In the genomic region with DNA sequence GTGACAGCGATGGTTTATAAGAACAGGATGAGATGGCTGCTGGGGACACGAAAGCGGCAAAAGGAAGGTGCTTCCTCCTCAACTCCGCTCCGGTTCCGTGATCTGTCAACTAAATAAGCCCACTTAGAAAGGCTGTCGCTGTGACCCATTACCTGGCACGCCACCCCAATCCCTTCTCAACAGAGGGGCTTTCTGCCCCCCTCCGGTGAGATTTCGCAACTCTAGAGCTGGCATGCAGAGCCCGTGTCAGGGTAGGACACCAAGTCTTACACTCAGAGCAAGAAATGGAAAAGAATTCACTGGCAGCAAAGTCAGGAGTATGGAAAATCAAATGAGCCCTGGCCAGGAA, we compare ENCODE assay signal across 1 cellular context.
TF ChIP-seq lines count a peak whose summit lies in the region.

No MANE protein-coding gene starts in this region.

TF ChIP-seq in HepG2, 621 proteins besides CTCF, POLR2A, EP300 and RAD21 (continued from another document):
- TF ChIP-seq CEBPB (IDR thresholded peaks at IDR 0.05; ENCODE audit: borderline replicate concordance, low read depth, low read length) (peak; percentile 84), CEBPG (CRISPR knock-in tag; IDR thresholded peaks at IDR 0.05) (peak; percentile 54), HDAC1 (CRISPR knock-in tag; IDR thresholded peaks at IDR 0.05) (0 out of 2 replicates have a peak, but pooled peaks have one; percentile 2), ZFAT (CRISPR knock-in tag; conservative IDR thresholded peaks at IDR 0.05) (no peak), ZFP41 (CRISPR knock-in tag; IDR thresholded peaks at IDR 0.05; ENCODE audit: borderline replicate concordance) (no peak), CHD4 (IDR thresholded peaks at IDR 0.05; ENCODE audit: borderline replicate concordance, low read length) (peak; percentile 52; the same call in 1 of the 2 replicates)
- TF ChIP-seq, protein P1, sequence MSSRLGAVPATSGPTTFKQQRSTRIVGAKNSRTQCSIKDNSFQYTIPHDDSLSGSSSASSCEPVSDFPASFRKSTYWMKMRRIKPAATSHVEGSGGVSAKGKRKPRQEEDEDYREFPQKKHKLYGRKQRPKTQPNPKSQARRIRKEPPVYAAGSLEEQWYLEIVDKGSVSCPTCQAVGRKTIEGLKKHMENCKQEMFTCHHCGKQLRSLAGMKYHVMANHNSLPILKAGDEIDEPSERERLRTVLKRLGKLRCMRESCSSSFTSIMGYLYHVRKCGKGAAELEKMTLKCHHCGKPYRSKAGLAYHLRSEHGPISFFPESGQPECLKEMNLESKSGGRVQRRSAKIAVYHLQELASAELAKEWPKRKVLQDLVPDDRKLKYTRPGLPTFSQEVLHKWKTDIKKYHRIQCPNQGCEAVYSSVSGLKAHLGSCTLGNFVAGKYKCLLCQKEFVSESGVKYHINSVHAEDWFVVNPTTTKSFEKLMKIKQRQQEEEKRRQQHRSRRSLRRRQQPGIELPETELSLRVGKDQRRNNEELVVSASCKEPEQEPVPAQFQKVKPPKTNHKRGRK (CRISPR knock-in tag; IDR thresholded peaks at IDR 0.05): 0 out of 2 replicates have a peak, but pooled peaks have one; percentile 31
- TF ChIP-seq, protein P2, sequence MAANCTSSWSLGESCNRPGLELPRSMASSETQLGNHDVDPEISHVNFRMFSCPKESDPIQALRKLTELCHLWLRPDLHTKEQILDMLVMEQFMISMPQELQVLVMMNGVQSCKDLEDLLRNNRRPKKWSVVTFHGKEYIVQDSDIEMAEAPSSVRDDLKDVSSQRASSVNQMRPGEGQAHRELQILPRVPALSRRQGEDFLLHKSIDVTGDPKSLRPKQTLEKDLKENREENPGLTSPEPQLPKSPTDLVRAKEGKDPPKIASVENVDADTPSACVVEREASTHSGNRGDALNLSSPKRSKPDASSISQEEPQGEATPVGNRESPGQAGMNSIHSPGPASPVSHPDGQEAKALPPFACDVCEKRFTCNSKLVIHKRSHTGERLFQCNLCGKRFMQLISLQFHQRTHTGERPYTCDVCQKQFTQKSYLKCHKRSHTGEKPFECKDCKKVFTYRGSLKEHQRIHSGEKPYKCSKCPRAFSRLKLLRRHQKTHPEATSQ (CRISPR knock-in tag; IDR thresholded peaks at IDR 0.05; ENCODE audit: borderline replicate concordance): 0 out of 2 replicates have a peak, but pooled peaks have one; percentile 7
- TF ChIP-seq, protein P3, sequence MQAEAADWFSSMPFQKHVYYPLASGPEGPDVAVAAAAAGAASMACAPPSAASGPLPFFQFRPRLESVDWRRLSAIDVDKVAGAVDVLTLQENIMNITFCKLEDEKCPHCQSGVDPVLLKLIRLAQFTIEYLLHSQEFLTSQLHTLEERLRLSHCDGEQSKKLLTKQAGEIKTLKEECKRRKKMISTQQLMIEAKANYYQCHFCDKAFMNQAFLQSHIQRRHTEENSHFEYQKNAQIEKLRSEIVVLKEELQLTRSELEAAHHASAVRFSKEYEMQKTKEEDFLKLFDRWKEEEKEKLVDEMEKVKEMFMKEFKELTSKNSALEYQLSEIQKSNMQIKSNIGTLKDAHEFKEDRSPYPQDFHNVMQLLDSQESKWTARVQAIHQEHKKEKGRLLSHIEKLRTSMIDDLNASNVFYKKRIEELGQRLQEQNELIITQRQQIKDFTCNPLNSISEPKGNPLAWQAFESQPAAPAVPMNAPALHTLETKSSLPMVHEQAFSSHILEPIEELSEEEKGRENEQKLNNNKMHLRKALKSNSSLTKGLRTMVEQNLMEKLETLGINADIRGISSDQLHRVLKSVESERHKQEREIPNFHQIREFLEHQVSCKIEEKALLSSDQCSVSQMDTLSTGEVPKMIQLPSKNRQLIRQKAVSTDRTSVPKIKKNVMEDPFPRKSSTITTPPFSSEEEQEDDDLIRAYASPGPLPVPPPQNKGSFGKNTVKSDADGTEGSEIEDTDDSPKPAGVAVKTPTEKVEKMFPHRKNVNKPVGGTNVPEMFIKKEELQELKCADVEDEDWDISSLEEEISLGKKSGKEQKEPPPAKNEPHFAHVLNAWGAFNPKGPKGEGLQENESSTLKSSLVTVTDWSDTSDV (CRISPR knock-in tag; IDR thresholded peaks at IDR 0.05): no peak
